ENCODE assay signal across 9 cellular contexts in the genomic region with DNA sequence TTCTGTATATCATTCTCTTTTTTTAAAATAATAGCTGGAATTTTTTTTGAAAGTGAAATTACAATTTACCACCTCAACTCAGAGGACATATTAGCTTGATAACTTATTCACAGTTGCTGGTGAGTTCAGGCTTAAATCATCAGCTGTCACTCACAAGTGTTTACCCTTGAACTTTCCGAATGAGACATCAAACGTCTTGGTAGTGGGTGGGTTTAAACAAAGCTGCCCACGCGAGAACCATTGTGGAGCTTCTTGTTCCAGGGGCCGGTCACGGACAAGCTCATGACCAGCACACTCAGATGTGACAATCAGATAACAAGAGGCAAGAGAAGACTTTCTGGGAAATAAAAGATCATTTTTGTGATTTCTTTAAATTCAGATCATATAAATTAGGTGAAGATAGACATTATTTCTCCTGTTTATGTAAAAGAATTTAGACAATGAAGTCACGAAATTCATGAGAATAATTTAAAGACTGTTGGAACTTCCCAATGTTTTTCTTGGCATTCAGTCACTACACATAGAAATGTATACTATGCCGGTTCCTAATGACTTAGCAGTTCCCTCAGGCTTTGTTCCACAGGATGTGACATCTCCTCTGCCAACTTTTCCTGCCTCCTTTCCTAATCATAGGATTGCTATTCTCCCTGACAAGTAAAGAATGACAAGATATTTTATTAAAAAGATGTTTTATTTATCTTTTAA. TPM values are rescaled to one million over a fixed set of nuclear protein-coding genes. Genes with fewer than 3 reads are reported as not detected.
DNase-seq lines count a peak whose midpoint lies in the region; ATAC-seq and TF ChIP-seq lines count a peak whose summit lies in the region.
"Had no signal": no experiment of that assay in that cellular context is flagged by ENCODE, and none has a peak within 500 bp of the region (broad histone marks: within the 10 kb centered on the region; RNA-seq: fewer than 3 reads in every experiment).

No MANE protein-coding gene starts in this region.

- H3K27me3 ChIP-seq in foreskin keratinocyte = no peaks in the 10 kb centered on the region
- H3K27me3 ChIP-seq in Peyer's patch = no peaks in the 10 kb centered on the region
- H3K27me3 ChIP-seq: cardiac muscle cell had no signal

- CTCF ChIA-PET in activated CD4-positive, alpha-beta T cell treated with anti-CD3 and anti-CD28 coated beads for 36 hours (lab: Charles Lee) = interaction anchor here (0.7 to 2.4 kb wide), 17 partner anchors 9 to 548 kb away, joined by 3 to 12 read pairs (median 4); a partner anchor contains a TSS

- no peaks in the 10 kb centered on the region for H3K27me3 Mint-ChIP-seq in activated CD4-positive, alpha-beta T cell treated with anti-CD3 and anti-CD28 coated beads for 36 hours
- H3K27me3 Mint-ChIP-seq in T-helper 17 cell = no peaks in the 10 kb centered on the region

- peak; percentile 35 for ATAC-seq in activated CD4-positive, alpha-beta T cell treated with anti-CD3 and anti-CD28 coated beads for 36 hours
- ATAC-seq in HG02798 (IDR thresholded peaks at IDR 0.05; ENCODE audit: poor library complexity, unreplicated experiment) (peak; percentile 55), T-helper 17 cell (no peak), foreskin keratinocyte (peak; percentile 42)

- TF ChIP-seq POLR2A in Peyer's patch (IDR thresholded peaks at IDR 0.05) = no peak

- no peak overlapping the region for H3K27ac Mint-ChIP-seq in activated CD4-positive, alpha-beta T cell treated with anti-CD3 and anti-CD28 coated beads for 36 hours
- H3K27ac Mint-ChIP-seq in T-helper 17 cell = peak overlapping the region; percentile 59

- H3K27ac ChIP-seq in foreskin keratinocyte (peak overlapping the region; percentile 31), skin epidermis (peak overlapping the region in 15 of 21 experiments; percentile 6 to 75 (median 49)), Peyer's patch (peak overlapping the region in 2 of 4 donors; percentile 11 to 15)
- H3K27ac ChIP-seq: cardiac muscle cell had no signal

- H3K36me3 ChIP-seq in Peyer's patch = no peaks in the 10 kb centered on the region
- H3K36me3 ChIP-seq: cardiac muscle cell had no signal

- intact Hi-C loops in activated CD4-positive, alpha-beta T cell treated with anti-CD3 and anti-CD28 coated beads for 36 hours (cut with DNase I, micrococcal nuclease) = loop anchor here (1.0 to 10.0 kb wide), 9 partner anchors 114 to 618 kb away; a partner anchor contains a TSS

- POLR2A ChIA-PET in activated CD4-positive, alpha-beta T cell treated with anti-CD3 and anti-CD28 coated beads for 36 hours (lab: Charles Lee) = interaction anchor here (0.6 kb wide), 1 partner anchor 573 kb away, joined by 3 read pairs; no protein-coding TSS in a partner anchor

- H3K4me1 ChIP-seq in foreskin keratinocyte (peaks cover 16% of the 10 kb centered on the region), Peyer's patch (peaks cover 0 to 18% (median 0%) of the 10 kb centered on the region in 4 donors)

- TF ChIP-seq CTCF in foreskin keratinocyte (conservative IDR thresholded peaks at IDR 0.05) (no peak), Peyer's patch (IDR thresholded peaks at IDR 0.05) (no peak)

- peak overlapping the region in 2 of 7 experiments; percentile 2 to 10 for H3K4me3 ChIP-seq in skin epidermis
- H3K4me3 ChIP-seq in Peyer's patch = peak overlapping the region in 1 of 4 donors; percentile 30
- H3K4me3 ChIP-seq: cardiac muscle cell had no signal

- H3K4me1 Mint-ChIP-seq in activated CD4-positive, alpha-beta T cell treated with anti-CD3 and anti-CD28 coated beads for 36 hours = peaks cover 52% of the 10 kb centered on the region
- peaks cover 24% of the 10 kb centered on the region for H3K4me1 Mint-ChIP-seq in T-helper 17 cell

- H3K36me3 Mint-ChIP-seq in activated CD4-positive, alpha-beta T cell treated with anti-CD3 and anti-CD28 coated beads for 36 hours (ENCODE audit: low read depth) = peaks cover 4% of the 10 kb centered on the region
- H3K36me3 Mint-ChIP-seq in T-helper 17 cell (ENCODE audit: low read depth) = no peaks in the 10 kb centered on the region

- no peak overlapping the region for H3K4me3 Mint-ChIP-seq in activated CD4-positive, alpha-beta T cell treated with anti-CD3 and anti-CD28 coated beads for 36 hours
- H3K4me3 Mint-ChIP-seq in T-helper 17 cell = peak overlapping the region; percentile 15

- no peaks in the 10 kb centered on the region for H3K9me3 Mint-ChIP-seq in activated CD4-positive, alpha-beta T cell treated with anti-CD3 and anti-CD28 coated beads for 36 hours (ENCODE audit: low read depth)

- H3K9me3 ChIP-seq in T-helper 17 cell (ENCODE audit: control insufficient read depth, low read length, poor library complexity, severe bottlenecking) (no peaks in the 10 kb centered on the region), Peyer's patch (no peaks in the 10 kb centered on the region)

- DNase-seq in activated CD4-positive, alpha-beta T cell treated with anti-CD3 and anti-CD28 coated beads for 36 hours = no peak
- no peak for DNase-seq in activated CD4-positive, alpha-beta T cell treated with anti-CD3 and anti-CD28 coated beads for 1 hour
- DNase-seq in T-helper 17 cell (no peak), foreskin keratinocyte (peak in 1 of 2 donors; percentile 61), Peyer's patch (no peak), NCI-H1694 treated with DMSO at 0.1 percent for 48 hours (lab: John Stamatoyannopoulos, UW) (no peak)

RNA-seq across cellular contexts. Expression of a gene that starts 29.3 kb away (rescaled TPM):
- 1 to 10 TPM; 3.8 to 4.4 TPM for total RNA-seq in activated CD4-positive, alpha-beta T cell treated with anti-CD3 and anti-CD28 coated beads for 36 hours
- 10 to 100 TPM; 17.3 to 21.2 TPM for total RNA-seq in T-helper 17 cell
- 5.0 and 10.9 TPM in 2 replicates for total RNA-seq in foreskin keratinocyte
- 4.6 and 8.4 TPM in 2 replicates for polyA plus RNA-seq in foreskin keratinocyte
- total RNA-seq in Peyer's patch = 10 to 100 TPM in 3 of 4 donors, 1 to 10 TPM in 1; 9.1 to 88.4 (median 59.9) TPM

RNA-seq across cellular contexts. Expression of a gene that starts 29.4 kb away (rescaled TPM):
- 10 to 100 TPM; 22.3 to 23.2 TPM for total RNA-seq in activated CD4-positive, alpha-beta T cell treated with anti-CD3 and anti-CD28 coated beads for 36 hours
- total RNA-seq in T-helper 17 cell = 10 to 100 TPM; 34.4 to 41.0 TPM
- total RNA-seq in foreskin keratinocyte = 16.3 and 18.4 TPM in 2 replicates
- polyA plus RNA-seq in foreskin keratinocyte = 13.0 and 16.1 TPM in 2 replicates
- 10 to 100 TPM; 22.5 to 50.1 (median 33.0) TPM for total RNA-seq in Peyer's patch
